25 cellular contexts compared by ENCODE assay signal in the genomic region with DNA sequence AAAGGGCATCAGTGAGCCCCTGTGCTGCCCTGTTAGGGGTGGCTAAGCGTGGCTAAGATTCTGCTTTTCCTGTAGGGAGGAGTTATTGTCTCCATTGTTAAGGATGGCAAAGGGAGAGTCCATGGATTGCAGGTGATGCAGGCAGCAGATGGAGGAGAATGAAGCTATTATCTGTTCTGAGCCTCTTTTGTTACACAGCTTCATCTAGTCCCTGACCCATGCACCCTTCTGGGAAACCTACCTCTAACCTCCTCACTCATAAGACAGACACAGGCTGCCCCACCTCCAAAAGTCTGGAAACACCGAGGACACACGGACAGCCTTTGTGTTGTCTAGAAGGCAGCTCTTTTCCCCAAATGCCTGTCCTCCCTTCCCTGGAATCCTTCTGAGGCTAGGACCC. TPM values are rescaled to one million over a fixed set of nuclear protein-coding genes. Genes with fewer than 3 reads are reported as not detected.
DNase-seq lines count a peak whose midpoint lies in the region; ATAC-seq, FAIRE-seq and TF ChIP-seq lines count a peak whose summit lies in the region.
"Had no signal": no experiment of that assay in that cellular context is flagged by ENCODE, and none has a peak within 500 bp of the region (broad histone marks: within the 10 kb centered on the region; RNA-seq: fewer than 3 reads in every experiment).

No MANE protein-coding gene starts in this region.

- TF ChIP-seq CTCF in HEK293 (tag by site-specific recombination; IDR thresholded peaks at IDR 0.05) (no peak), HepG2 (CRISPR knock-in tag; IDR thresholded peaks at IDR 0.05) (no peak), Peyer's patch (IDR thresholded peaks at IDR 0.05) (no peak)

- TF ChIP-seq POLR2A in HepG2 (IDR thresholded peaks at IDR 0.05; ENCODE audit: insufficient read depth in 1 of 2, low read depth in 2 of 2, low read length in 2 of 2) (no peak), Peyer's patch (IDR thresholded peaks at IDR 0.05) (no peak)

- H2BK120ac ChIP-seq in neuronal stem cell (ENCODE audit: low read depth, low read length) = no peak overlapping the region

- 67% methylated on average over 3 of the region's 3 CpGs for WGBS in HepG2 (ENCODE audit: low lambda C conversion rate)
- no CpG with 5 or more reads among the region's 3 CpGs for WGBS in neuronal stem cell (ENCODE audit: extremely low coverage in 2 of 2, insufficient read length in 2 of 2, insufficient replicate concordance in 1 of 2), 2 donors

- no peak overlapping the region for H4K8ac ChIP-seq in neuronal stem cell (ENCODE audit: low read depth, low read length)

- no peak overlapping the region for H2AK5ac ChIP-seq in neuronal stem cell (ENCODE audit: low read depth, low read length)

- no peaks in the 10 kb centered on the region; the same call in 1 of the 2 replicates for H3K4me1 ChIP-seq in HEK293 (ENCODE audit: control insufficient read depth, insufficient read depth, low read length)
- H3K4me1 ChIP-seq in HepG2 (ENCODE audit: insufficient read depth, low read length) = peaks cover 15% of the 10 kb centered on the region
- peaks cover 0 to 4% of the 10 kb centered on the region in 2 donors for H3K4me1 ChIP-seq in neuronal stem cell (ENCODE audit: control insufficient read depth in 2 of 2, insufficient read depth in 1 of 2, low read depth in 1 of 2, low read length in 2 of 2)
- H3K4me1 ChIP-seq in Peyer's patch = peaks cover 0 to 10% (median 0%) of the 10 kb centered on the region in 4 donors

- no peak for ATAC-seq in T-helper 17 cell
- no peak for ATAC-seq in HepG2
- no peak for ATAC-seq in GM21381 (IDR thresholded peaks at IDR 0.05; ENCODE audit: unreplicated experiment)
- ATAC-seq: CD8-positive, alpha-beta T cell; HCT116 had no signal

- no peak overlapping the region for H2BK12ac ChIP-seq in neuronal stem cell (ENCODE audit: low read length)

- CTCF ChIA-PET in HEK293 (lab: Yijun Ruan, JAX) = no interaction called here
- CTCF ChIA-PET in HepG2 (lab: Yijun Ruan, JAX; ENCODE audit: low intra/inter-chr PET ratio, low total read pairs) = no interaction called here

- no peaks in the 10 kb centered on the region for H3K79me2 ChIP-seq in HepG2 (ENCODE audit: insufficient read depth, low read length)

- H2AFZ ChIP-seq in HepG2 (ENCODE audit: low read length) = no peak overlapping the region
- no peak overlapping the region for H2AFZ ChIP-seq in neuronal stem cell (ENCODE audit: low read length)
- H2AFZ ChIP-seq: GM23248 had no signal

- no peaks in the 10 kb centered on the region for H3K36me3 Mint-ChIP-seq in T-helper 17 cell (ENCODE audit: low read depth)
- H3K36me3 Mint-ChIP-seq: CD4-positive, CD25-positive, alpha-beta regulatory T cell; CD8-positive, alpha-beta T cell had no signal

- H3K79me1 ChIP-seq in neuronal stem cell (ENCODE audit: low read depth, low read length) = no peaks in the 10 kb centered on the region

- DNase-seq in T-helper 17 cell (no peak), HepG2 (ENCODE audit: low spot score) (no peak), neuronal stem cell (ENCODE audit: low spot score) (no peak), Peyer's patch (no peak), EL (no peak), frontal cortex (ENCODE audit: low spot score in 2 of 2) (no peak)
- DNase-seq: Caco-2; CD4-positive, CD25-positive, alpha-beta regulatory T cell; CD8-positive, alpha-beta T cell; DMS 273 treated with DMSO at 0.1 percent for 48 hours; DMS79; GF-D8; GM23248; H9; HFFc6 had no signal

- no peaks in the 10 kb centered on the region for H4K20me1 ChIP-seq in HepG2 (ENCODE audit: insufficient read depth, low read length)
- H4K20me1 ChIP-seq: BLaER1 had no signal

- H3K4ac ChIP-seq in neuronal stem cell (ENCODE audit: low read length) = no peak overlapping the region

- H2BK15ac ChIP-seq in neuronal stem cell (ENCODE audit: low read length) = no peak overlapping the region

- H3K9ac ChIP-seq in HepG2 (ENCODE audit: insufficient read depth, low read depth, low read length) (no peak overlapping the region), neuronal stem cell (ENCODE audit: low read depth, low read length, poor library complexity) (no peak overlapping the region)
- H3K9ac ChIP-seq: BLaER1, GM23248 had no signal

- TF ChIP-seq EP300 in HepG2 (IDR thresholded peaks at IDR 0.05; ENCODE audit: low read depth in 2 of 2, low read length in 2 of 2) (no peak), HepG2 (CRISPR knock-in tag; IDR thresholded peaks at IDR 0.05; ENCODE audit: borderline replicate concordance) (no peak)

- in situ Hi-C loops in HepG2 (cut with HindIII; ENCODE audit: extremely low pct_ligation_motif_present, low pct_unique_long_range_greater_than_20kb) = no loop called here

- H4K91ac ChIP-seq in neuronal stem cell (ENCODE audit: low read depth, low read length, poor library complexity) = no peak overlapping the region

- no peaks in the 10 kb centered on the region for H3K9me3 ChIP-seq in HEK293 (ENCODE audit: control insufficient read depth, insufficient read depth, low read depth, low read length)
- H3K9me3 ChIP-seq in T-helper 17 cell (ENCODE audit: control insufficient read depth, low read length, poor library complexity, severe bottlenecking) = no peaks in the 10 kb centered on the region
- no peaks in the 10 kb centered on the region for H3K9me3 ChIP-seq in HepG2 (ENCODE audit: low read length)
- peaks cover 0 to 3% of the 10 kb centered on the region in 2 donors for H3K9me3 ChIP-seq in neuronal stem cell (replicated peaks in 1 of 2; ENCODE audit: control insufficient read depth in 2 of 2, insufficient read depth in 1 of 2, low read depth in 1 of 2, low read length in 2 of 2)
- no peaks in the 10 kb centered on the region for H3K9me3 ChIP-seq in Peyer's patch

- no peak overlapping the region for H3K4me3 Mint-ChIP-seq in T-helper 17 cell
- H3K4me3 Mint-ChIP-seq: CD4-positive, CD25-positive, alpha-beta regulatory T cell; CD8-positive, alpha-beta T cell; H9; HFFc6 had no signal

- H3K4me3 ChIP-seq in HEK293 (ENCODE audit: low read depth, low read length) (no peak overlapping the region), HepG2 (replicated peaks in 1 of 3; ENCODE audit: insufficient read depth in 1 of 3, low read depth in 2 of 3, low read length in 3 of 3) (no peak overlapping the region), neuronal stem cell (ENCODE audit: low read length in 2 of 2) (no peak overlapping the region), Peyer's patch (no peak overlapping the region)
- H3K4me3 ChIP-seq: BLaER1, GM23248 had no signal

- no peaks in the 10 kb centered on the region for H3K4me1 Mint-ChIP-seq in T-helper 17 cell

- peaks cover 0 to 13% of the 10 kb centered on the region in 2 experiments; a peak in 1 of 5 replicates for H3K27me3 ChIP-seq in HepG2 (ENCODE audit: control insufficient read depth in 1 of 2, insufficient read depth in 2 of 2, low read length in 2 of 2)
- H3K27me3 ChIP-seq in neuronal stem cell (ENCODE audit: control insufficient read depth in 3 of 3, insufficient read depth in 3 of 3, low read depth in 1 of 3, low read length in 3 of 3) = peaks cover 0 to 3% (median 0%) of the 10 kb centered on the region in 3 experiments
- no peaks in the 10 kb centered on the region for H3K27me3 ChIP-seq in Peyer's patch
- H3K27me3 ChIP-seq: BLaER1 had no signal

- H3K27ac Mint-ChIP-seq in T-helper 17 cell = peak overlapping the region; percentile 5
- H3K27ac Mint-ChIP-seq: CD4-positive, CD25-positive, alpha-beta regulatory T cell; CD8-positive, alpha-beta T cell; HFFc6 had no signal

- no TSS peak for BruUV-seq in HepG2 (replicated peaks; lab: Mats Ljungman, UMichigan)

- H3K4me2 ChIP-seq in HepG2 (ENCODE audit: low read depth, low read length) (no peak overlapping the region), neuronal stem cell (ENCODE audit: insufficient read depth, low read length, poor library complexity, severe bottlenecking) (no peak overlapping the region)
- H3K4me2 ChIP-seq: BLaER1 had no signal

- FAIRE-seq in HepG2 (lab: Jason Lieb, UNC) (no peak), frontal cortex (lab: Jason Lieb, UNC) (no peak)
- FAIRE-seq: D721Med, GM12891, GM18507 had no signal

- H3K23ac ChIP-seq in neuronal stem cell (ENCODE audit: low read depth, low read length, poor library complexity) = no peak overlapping the region

- TF ChIP-seq RAD21 in HepG2 (CRISPR knock-in tag; IDR thresholded peaks at IDR 0.05) = no peak

- H3K14ac ChIP-seq in neuronal stem cell (ENCODE audit: low read length) = no peak overlapping the region

- intact Hi-C loops in HepG2 (cut with micrococcal nuclease; ENCODE audit: unreplicated experiment) = no loop called here

- H3K27ac ChIP-seq in HEK293 (ENCODE audit: extremely low read depth, low read depth, low read length) (no peak overlapping the region), HepG2 (ENCODE audit: extremely low read length, insufficient read depth, low read length) (no peak overlapping the region), neuronal stem cell (replicated peaks; ENCODE audit: low read length) (no peak overlapping the region), Peyer's patch (no peak overlapping the region)
- H3K27ac ChIP-seq: BLaER1, C4-2B, GM23248 had no signal

- POLR2A ChIA-PET in HEK293 (lab: Yijun Ruan, JAX) (no interaction called here), HepG2 (lab: Yijun Ruan, JAX) (no interaction called here)

- H3K27me3 Mint-ChIP-seq in T-helper 17 cell = peaks cover 20% of the 10 kb centered on the region
- H3K27me3 Mint-ChIP-seq: CD4-positive, CD25-positive, alpha-beta regulatory T cell had no signal

- no peak overlapping the region for H3K18ac ChIP-seq in neuronal stem cell (ENCODE audit: low read length)

- H2BK5ac ChIP-seq in neuronal stem cell (ENCODE audit: low read length) = peak overlapping the region; percentile 45

- H3K36me3 ChIP-seq in HEK293 (ENCODE audit: control insufficient read depth in 2 of 2, insufficient read depth in 1 of 2, low read length in 2 of 2) = no peaks in the 10 kb centered on the region
- no peaks in the 10 kb centered on the region for H3K36me3 ChIP-seq in HepG2 (replicated peaks in 1 of 2; ENCODE audit: control insufficient read depth in 1 of 2, insufficient read depth in 2 of 2, low read length in 2 of 2)
- no peaks in the 10 kb centered on the region for H3K36me3 ChIP-seq in neuronal stem cell (replicated peaks in 1 of 2; ENCODE audit: control insufficient read depth in 2 of 2, insufficient read depth in 2 of 2, low read length in 2 of 2)
- H3K36me3 ChIP-seq in Peyer's patch = no peaks in the 10 kb centered on the region
- H3K36me3 ChIP-seq: BLaER1 had no signal

RNA-seq across cellular contexts. Expression of gene SMIM38, which starts 13.7 kb away (rescaled TPM):
- total RNA-seq in T-helper 17 cell (under 1 TPM; 0.22 to 0.34 TPM), HepG2 (2016; rRNA removed; fragmentation: Illumina TruSeq; extraction: Trizol) (0.40 TPM in 1 of 2 replicates, not detected in the other), Peyer's patch (1 to 10 TPM in 1 of 4 donors, under 1 TPM in 1, not detected in 2; 0.95 to 2.8 TPM), frontal cortex (0.41 TPM)
- total RNA-seq in HepG2 (2016; cell fraction: cytosol; rRNA removed; fragmentation: Illumina TruSeq; extraction: Trizol; ENCODE audit: low read depth) = 0.18 TPM in 1 of 2 replicates, not detected in the other
- 0.39 and 0.61 TPM in 2 replicates for total RNA-seq in HepG2 (2016; cell fraction: insoluble cytoplasmic fraction; rRNA removed; fragmentation: Illumina TruSeq; extraction: Trizol)
- total RNA-seq in HepG2 (2016; cell fraction: membrane; rRNA removed; fragmentation: Illumina TruSeq; extraction: Trizol) = 0.24 and 0.25 TPM in 2 replicates
- 0.43 and 0.91 TPM in 2 replicates for total RNA-seq in HepG2 (2016; cell fraction: nucleus; rRNA removed; fragmentation: Illumina TruSeq; extraction: Trizol)
- 0.30 and 0.42 TPM in 2 replicates for polyA plus RNA-seq in HepG2 (2011; rRNA removed)
- polyA plus RNA-seq in HepG2 (2011; cell fraction: cytosol; rRNA removed) = 0.12 and 0.32 TPM in 2 replicates
- 3.5 and 3.6 TPM in 2 replicates for polyA plus RNA-seq in HepG2 (2011; cell fraction: nucleus; rRNA removed)
- polyA plus RNA-seq in HepG2 (2012) = 0.39 and 0.67 TPM in 2 replicates
- polyA plus RNA-seq in HepG2 (2016; cell fraction: cytosol; fragmentation: Illumina TruSeq; extraction: Trizol; ENCODE audit: low read depth) = not detected in 2 replicates
- 0.09 TPM in 1 of 2 replicates, not detected in the other for polyA plus RNA-seq in HepG2 (2016; cell fraction: insoluble cytoplasmic fraction; fragmentation: Illumina TruSeq; extraction: Trizol; ENCODE audit: low read depth)
- polyA plus RNA-seq in HepG2 (2016; cell fraction: membrane; fragmentation: Illumina TruSeq; extraction: Trizol; ENCODE audit: low read depth) = not detected in 2 replicates
- polyA plus RNA-seq in HepG2 (2016; cell fraction: nucleus; fragmentation: Illumina TruSeq; extraction: Trizol; ENCODE audit: insufficient read depth, low read depth) = 0.45 and 0.49 TPM in 2 replicates
- 0.09 and 1.2 TPM in 2 replicates for polyA minus RNA-seq in HepG2 (2011; rRNA and poly(A)+ RNA removed; ENCODE audit: low replicate concordance)
- not detected in 2 replicates for polyA minus RNA-seq in HepG2 (2011; cell fraction: cytosol; rRNA and poly(A)+ RNA removed)
- polyA minus RNA-seq in HepG2 (2011; cell fraction: nucleus; rRNA and poly(A)+ RNA removed) = 1.4 and 2.1 TPM in 2 replicates
- polyA plus RNA-seq in neuronal stem cell (2013, experiment 1 of 2) = 0.26 TPM
- polyA plus RNA-seq in neuronal stem cell (2013, experiment 2 of 2) = 0.36 TPM
- total RNA-seq: CD8-positive, alpha-beta T cell; G401; GM23248; H4; HFFc6 had no signal
- polyA plus RNA-seq: GM23248 had no signal

Comparison
In these comparisons a context has a peak if more than half of its experiments do, and no peak if none do; other contexts are left out.
1. Of the 63 proteins assayed by ChIP-seq in both HepG2 and HEK293: peak only in HepG2: none; only in HEK293: none; in both: RBAK; in neither: 62.